In genomic region chr20:63705232-63706026, GRCh38 we compare ENCODE assay signal across 13 cellular contexts. TPM values are rescaled to one million over a fixed set of nuclear protein-coding genes. Genes with fewer than 3 reads are reported as not detected.
A peak's percentile ranks its signal among the peaks of the same experiment; 100 is the strongest.
DNase-seq lines count a peak whose midpoint lies in the region; ATAC-seq and TF ChIP-seq lines count a peak whose summit lies in the region.
"Had no signal": no experiment of that assay in that cellular context is flagged by ENCODE, and none has a peak within 500 bp of the region (broad histone marks: within the 10 kb centered on the region; RNA-seq: fewer than 3 reads in every experiment).

No MANE protein-coding gene starts in this region.

- H4K20me1 ChIP-seq in PC-3 (ENCODE audit: low read length) = no peaks in the 10 kb centered on the region

- H2AFZ ChIP-seq in PC-3 (ENCODE audit: low read length) = no peak overlapping the region

- no peaks in the 10 kb centered on the region for H3F3A ChIP-seq in PC-3 (ENCODE audit: low read length, unreplicated experiment)

- H3K9me3 ChIP-seq in PC-3 (ENCODE audit: low read length) = no peaks in the 10 kb centered on the region
- no peaks in the 10 kb centered on the region for H3K9me3 ChIP-seq in sigmoid colon
- H3K9me3 ChIP-seq in SJCRH30 (replicated peaks) = no peaks in the 10 kb centered on the region
- H3K9me3 ChIP-seq: esophagus muscularis mucosa had no signal

- no peak for DNase-seq in activated CD8-positive, alpha-beta memory T cell treated with anti-CD3 and anti-CD28 coated beads, Interleukin-2, amount 10 ng/mL, durations not matched to agents 7 days and 5 days
- no peak for DNase-seq in activated CD8-positive, alpha-beta memory T cell treated with anti-CD3 and anti-CD28 coated beads for 24 hours
- DNase-seq in PC-3 (no peak), coronary artery (ENCODE audit: low spot score) (peak; percentile 65), sigmoid colon (peak; percentile 43), SJCRH30 (no peak), lower leg skin (ENCODE audit: low spot score in 2 of 2) (no peak), OCI-M2 (lab: John Stamatoyannopoulos, UW; ENCODE audit: unreplicated experiment) (no peak)
- DNase-seq: central memory CD4-positive, alpha-beta T cell; NCI-H2081 treated with DMSO at 0.1 percent for 48 hours; trophoblast cell had no signal

- H3K4me3 ChIP-seq in PC-3 (ENCODE audit: low read length) (no peak overlapping the region), coronary artery (no peak overlapping the region), sigmoid colon (no peak overlapping the region), SJCRH30 (no peak overlapping the region), lower leg skin (ENCODE audit: low read depth, poor library complexity, severe bottlenecking) (no peak overlapping the region)

- TF ChIP-seq CTCF in PC-3 (conservative IDR thresholded peaks at IDR 0.05; ENCODE audit: low read depth, low read length) (no peak), coronary artery (IDR thresholded peaks at IDR 0.05) (no peak), sigmoid colon (IDR thresholded peaks at IDR 0.05) (no peak), lower leg skin (IDR thresholded peaks at IDR 0.05) (no peak)

- TF ChIP-seq POLR2A in sigmoid colon (IDR thresholded peaks at IDR 0.05) (no peak), lower leg skin (IDR thresholded peaks at IDR 0.05) (no peak)

- CTCF ChIA-PET in activated CD8-positive, alpha-beta memory T cell treated with anti-CD3 and anti-CD28 coated beads, Interleukin-2, amount 10 ng/mL, durations not matched to agents 7 days and 5 days (lab: Charles Lee) = interaction anchor here (0.9 to 3.9 kb wide), 6 partner anchors 31 to 269 kb away, joined by 3 to 31 read pairs (median 24); partner anchors contain the start of genes LIME1 and TPD52L2
- CTCF ChIA-PET in PC-3 (lab: Charles Lee) = no interaction called here

- no peaks in the 10 kb centered on the region for H3K9me3 Mint-ChIP-seq in activated CD8-positive, alpha-beta memory T cell treated with anti-CD3 and anti-CD28 coated beads, Interleukin-2, amount 10 ng/mL, durations not matched to agents 7 days and 5 days (ENCODE audit: low read depth)

- WGBS in sigmoid colon, 2 donors = 91 to 95% methylated on average over 8 of the region's 8 CpGs
- 84 to 91% methylated on average over 8 of the region's 8 CpGs for WGBS in lower leg skin, 2 donors

- POLR2A ChIA-PET in PC-3 (lab: Charles Lee; ENCODE audit: unreplicated experiment) = no interaction called here

- peak overlapping the region; percentile 32 for H3K27ac Mint-ChIP-seq in activated CD8-positive, alpha-beta memory T cell treated with anti-CD3 and anti-CD28 coated beads, Interleukin-2, amount 10 ng/mL, durations not matched to agents 7 days and 5 days

- H3K36me3 ChIP-seq in PC-3 (ENCODE audit: low read depth, low read length) = peaks cover 31% of the 10 kb centered on the region
- peaks cover 0 to 54% (median 14%) of the 10 kb centered on the region in 4 donors for H3K36me3 ChIP-seq in sigmoid colon
- peaks cover 33% of the 10 kb centered on the region for H3K36me3 ChIP-seq in SJCRH30

- peaks cover 58% of the 10 kb centered on the region for H3K79me2 ChIP-seq in PC-3 (ENCODE audit: low read length)

- no TSS peak for BruUV-seq in PC-3 (replicated peaks; lab: Mats Ljungman, UMichigan)

- H3K4me1 Mint-ChIP-seq in activated CD8-positive, alpha-beta memory T cell treated with anti-CD3 and anti-CD28 coated beads, Interleukin-2, amount 10 ng/mL, durations not matched to agents 7 days and 5 days = peaks cover 47% of the 10 kb centered on the region

- H3K36me3 Mint-ChIP-seq in activated CD8-positive, alpha-beta memory T cell treated with anti-CD3 and anti-CD28 coated beads, Interleukin-2, amount 10 ng/mL, durations not matched to agents 7 days and 5 days = peaks cover 29% of the 10 kb centered on the region

- no peaks in the 10 kb centered on the region for H3K27me3 ChIP-seq in PC-3 (ENCODE audit: low read length)
- no peaks in the 10 kb centered on the region for H3K27me3 ChIP-seq in sigmoid colon
- no peaks in the 10 kb centered on the region for H3K27me3 ChIP-seq in SJCRH30
- H3K27me3 ChIP-seq: esophagus muscularis mucosa had no signal

- H3K27me3 Mint-ChIP-seq in activated CD8-positive, alpha-beta memory T cell treated with anti-CD3 and anti-CD28 coated beads, Interleukin-2, amount 10 ng/mL, durations not matched to agents 7 days and 5 days = no peaks in the 10 kb centered on the region

- H3K9ac ChIP-seq in PC-3 (ENCODE audit: low read length) = no peak overlapping the region

- intact Hi-C loops in PC-3 (cut with micrococcal nuclease) = loop anchor here (2.0 to 5.0 kb wide), 2 partner anchors 35 to 77 kb away; no protein-coding TSS in a partner anchor
- intact Hi-C loops in sigmoid colon (cut with DNase I) = loop anchor here (2.0 to 5.0 kb wide), 2 partner anchors 33 to 48 kb away; partner anchors contain the start of genes RTEL1 and SLC2A4RG
- intact Hi-C loops in lower leg skin (cut with DNase I; ENCODE audit: low total_unique reads) = no loop called here

- TF ChIP-seq EP300 in sigmoid colon (IDR thresholded peaks at IDR 0.05) = no peak

- peaks cover 18% of the 10 kb centered on the region for H3K4me1 ChIP-seq in PC-3 (ENCODE audit: insufficient read depth, low read length)
- peaks cover 0 to 29% (median 25%) of the 10 kb centered on the region in 4 donors for H3K4me1 ChIP-seq in sigmoid colon
- no peaks in the 10 kb centered on the region; the same call in 1 of the 2 replicates for H3K4me1 ChIP-seq in SJCRH30

- ATAC-seq in activated CD8-positive, alpha-beta memory T cell treated with anti-CD3 and anti-CD28 coated beads, Interleukin-2, amount 10 ng/mL, durations not matched to agents 7 days and 5 days = no peak
- no peak for ATAC-seq in PC-3

- H3K27ac ChIP-seq in PC-3 (ENCODE audit: low read length) (no peak overlapping the region), coronary artery (no peak overlapping the region), sigmoid colon (no peak overlapping the region), SJCRH30 (no peak overlapping the region)

- H3K4me3 Mint-ChIP-seq in activated CD8-positive, alpha-beta memory T cell treated with anti-CD3 and anti-CD28 coated beads, Interleukin-2, amount 10 ng/mL, durations not matched to agents 7 days and 5 days = no peak overlapping the region

- peak overlapping the region; percentile 89; the same call in 1 of the 2 replicates for H3K4me2 ChIP-seq in PC-3 (ENCODE audit: low read length)

- H3K9me2 ChIP-seq in PC-3 (replicated peaks; ENCODE audit: low read length) = no peaks in the 10 kb centered on the region

RNA-seq across cellular contexts. Expression of gene ARFRP1, which starts 2.3 kb away (rescaled TPM):
- total RNA-seq in activated CD8-positive, alpha-beta memory T cell treated with anti-CD3 and anti-CD28 coated beads, Interleukin-2, amount 10 ng/mL, durations not matched to agents 7 days and 5 days = 10 to 100 TPM; 62.6 to 62.7 TPM
- total RNA-seq in PC-3 (2014; rRNA removed) = 71.2 and 73.5 TPM in 2 replicates
- total RNA-seq in sigmoid colon = 10 to 100 TPM; 26.8 to 38.7 (median 28.8) TPM
- 10 to 100 TPM; 39.1 to 70.2 (median 45.6) TPM for polyA plus RNA-seq in sigmoid colon
- total RNA-seq in SJCRH30 (2014; rRNA removed; shearing (Covaris generic)) = 39.3 and 44.5 TPM in 2 replicates
- total RNA-seq in lower leg skin = 10 to 100 TPM; 20.7 to 42.6 (median 34.7) TPM

RNA-seq across cellular contexts. Expression of gene ZGPAT, which starts 2.4 kb away (rescaled TPM):
- total RNA-seq in activated CD8-positive, alpha-beta memory T cell treated with anti-CD3 and anti-CD28 coated beads, Interleukin-2, amount 10 ng/mL, durations not matched to agents 7 days and 5 days = 10 to 100 TPM; 38.8 to 54.6 TPM
- total RNA-seq in PC-3 (2014; rRNA removed) = 37.9 and 56.8 TPM in 2 replicates
- total RNA-seq in sigmoid colon = 10 to 100 TPM; 18.5 to 22.5 (median 19.6) TPM
- polyA plus RNA-seq in sigmoid colon = 10 to 100 TPM; 24.0 to 44.9 (median 30.5) TPM
- 24.9 and 26.2 TPM in 2 replicates for total RNA-seq in SJCRH30 (2014; rRNA removed; shearing (Covaris generic))
- total RNA-seq in lower leg skin = 10 to 100 TPM; 34.4 to 44.7 (median 35.9) TPM

RNA-seq across cellular contexts. Expression of gene TNFRSF6B, which starts 9.0 kb away (rescaled TPM):
- not detected for total RNA-seq in activated CD8-positive, alpha-beta memory T cell treated with anti-CD3 and anti-CD28 coated beads, Interleukin-2, amount 10 ng/mL, durations not matched to agents 7 days and 5 days
- 41.6 and 59.0 TPM in 2 replicates for total RNA-seq in PC-3 (2014; rRNA removed)
- 10 to 100 TPM in 1 of 4 donors, 1 to 10 TPM in 3; 1.8 to 45.5 (median 4.2) TPM for total RNA-seq in sigmoid colon
- polyA plus RNA-seq in sigmoid colon = 100 to 1,000 TPM in 1 of 3 donors, 1 to 10 TPM in 2; 1.2 to 186 (median 4.8) TPM
- 1.3 and 1.7 TPM in 2 replicates for total RNA-seq in SJCRH30 (2014; rRNA removed; shearing (Covaris generic))
- 10 to 100 TPM in 2 of 4 donors, 1 to 10 TPM in 2; 3.0 to 49.5 (median 12.1) TPM for total RNA-seq in lower leg skin
- total RNA-seq: mononuclear cell had no signal

RNA-seq across cellular contexts. Expression of gene LIME1, which starts 31.0 kb away (rescaled TPM):
- 100 to 1,000 TPM in 1 of 2 experiments, 10 to 100 TPM in 1; 49.2 to 138 TPM for total RNA-seq in activated CD8-positive, alpha-beta memory T cell treated with anti-CD3 and anti-CD28 coated beads, Interleukin-2, amount 10 ng/mL, durations not matched to agents 7 days and 5 days
- total RNA-seq in PC-3 (2014; rRNA removed) (17.3 and 18.6 TPM in 2 replicates), sigmoid colon (1 to 10 TPM; 4.6 to 7.8 (median 6.4) TPM), lower leg skin (10 to 100 TPM; 17.8 to 26.3 (median 21.8) TPM)
- polyA plus RNA-seq in sigmoid colon = 10 to 100 TPM in 1 of 3 donors, 1 to 10 TPM in 1, not detected in 1; 4.8 to 35.3 TPM
- total RNA-seq in SJCRH30 (2014; rRNA removed; shearing (Covaris generic)) = 4.5 and 10.0 TPM in 2 replicates

RNA-seq across cellular contexts. Expression of gene SLC2A4RG, which starts 34.1 kb away (rescaled TPM):
- 100 to 1,000 TPM in 1 of 2 experiments, 10 to 100 TPM in 1; 69.9 to 111 TPM for total RNA-seq in activated CD8-positive, alpha-beta memory T cell treated with anti-CD3 and anti-CD28 coated beads, Interleukin-2, amount 10 ng/mL, durations not matched to agents 7 days and 5 days
- total RNA-seq in PC-3 (2014; rRNA removed) = 116 TPM in 2 replicates
- total RNA-seq in sigmoid colon = 10 to 100 TPM; 25.2 to 78.2 (median 54.5) TPM
- polyA plus RNA-seq in sigmoid colon = 10 to 100 TPM; 19.7 to 33.0 (median 33.0) TPM
- 52.8 and 64.7 TPM in 2 replicates for total RNA-seq in SJCRH30 (2014; rRNA removed; shearing (Covaris generic))
- total RNA-seq in lower leg skin = 100 to 1,000 TPM in 2 of 4 donors, 10 to 100 TPM in 2; 79.9 to 127 (median 96.2) TPM

Comparison
In these comparisons a context has a peak if more than half of its experiments do, and no peak if none do; other contexts are left out.
1. DNase-seq: peak in coronary artery (single experiment) and sigmoid colon (single experiment); none in activated CD8-positive, alpha-beta memory T cell treated with anti-CD3 and anti-CD28 coated beads, Interleukin-2, amount 10 ng/mL, durations not matched to agents 7 days and 5 days (single experiment), activated CD8-positive, alpha-beta memory T cell treated with anti-CD3 and anti-CD28 coated beads for 24 hours (single experiment), PC-3 (single experiment), SJCRH30 (0 of 2), lower leg skin (0 of 2) and OCI-M2 (single experiment).